ENCODE assay signal across 21 cellular contexts in genomic region chr1:55993608-55994251, GRCh38.
DNase-seq lines count a peak whose midpoint lies in the region; ATAC-seq and TF ChIP-seq lines count a peak whose summit lies in the region.
"Had no signal": no experiment of that assay in that cellular context is flagged by ENCODE, and none has a peak within 500 bp of the region (broad histone marks: within the 10 kb centered on the region; RNA-seq: fewer than 3 reads in every experiment).

No MANE protein-coding gene starts in this region.

- POLR2A ChIA-PET in SK-N-SH (lab: Yijun Ruan, JAX), result no interaction called here

- H4K20me1 ChIP-seq in SK-N-SH (ENCODE audit: insufficient read depth) (no peaks in the 10 kb centered on the region), smooth muscle cell (ENCODE audit: low read depth) (no peaks in the 10 kb centered on the region)

- TF ChIP-seq RAD21 in SK-N-SH (IDR thresholded peaks at IDR 0.05; ENCODE audit: low read length), result no peak

- DNase-seq in GM03348 (ENCODE audit: low spot score), result peak; percentile 31
- no peak for DNase-seq in SK-N-SH
- peak; percentile 66 for DNase-seq in fibroblast of gingiva (ENCODE audit: low read depth)
- no peak for DNase-seq in smooth muscle cell (lab: John Stamatoyannopoulos, UW; ENCODE audit: unreplicated experiment)
- DNase-seq in activated CD4-positive, alpha-beta T cell treated with anti-CD3 and anti-CD28 coated beads for 48 hours, result no peak
- no peak for DNase-seq in cerebellar cortex (ENCODE audit: low spot score)
- DNase-seq: C1 segment of cervical spinal cord; CD8-positive, alpha-beta T cell; DMS153; EL; GF-D8; H7; KG1; NCI-H1105; NCI-H146; NCI-H2029; NCI-H2171 treated with DMSO at 0.1 percent for 48 hours; NCI-H526 treated with DMSO at 0.1 percent for 48 hours; OCI-M1; SJCRH30 had no signal

- no peak overlapping the region for H3K4me3 ChIP-seq in SK-N-SH (ENCODE audit: low read depth in 2 of 2, low read length in 1 of 2)
- no peak overlapping the region for H3K4me3 ChIP-seq in smooth muscle cell
- H3K4me3 ChIP-seq: SJCRH30 had no signal

- H3K4me2 ChIP-seq in SK-N-SH (no peak overlapping the region), smooth muscle cell (peak overlapping the region; percentile 12)

- H3K27ac ChIP-seq in SK-N-SH (ENCODE audit: low read depth in 2 of 2, low read length in 1 of 2) (peak overlapping the region in 1 of 2 experiments; percentile 69; a peak in 2 of 4 replicates), smooth muscle cell (ENCODE audit: low read depth) (no peak overlapping the region)
- H3K27ac ChIP-seq: SJCRH30 had no signal

- H3K79me2 ChIP-seq in SK-N-SH (ENCODE audit: insufficient read depth) (no peaks in the 10 kb centered on the region), smooth muscle cell (ENCODE audit: low read depth) (no peaks in the 10 kb centered on the region)

- TF ChIP-seq CTCF in SK-N-SH (IDR thresholded peaks at IDR 0.05) (no peak), smooth muscle cell (IDR thresholded peaks at IDR 0.05; ENCODE audit: borderline replicate concordance, insufficient read depth, poor library complexity, severe bottlenecking) (no peak)

- H2AFZ ChIP-seq in SK-N-SH (ENCODE audit: low read depth) (no peak overlapping the region), smooth muscle cell (ENCODE audit: low read depth) (peak overlapping the region; percentile 16)

- no peak for ATAC-seq in HG02610 (IDR thresholded peaks at IDR 0.05; ENCODE audit: unreplicated experiment)
- ATAC-seq: CD8-positive, alpha-beta T cell had no signal

- peaks cover 0 to 12% of the 10 kb centered on the region in 2 experiments; a peak in 2 of 4 replicates for H3K4me1 ChIP-seq in SK-N-SH (ENCODE audit: control insufficient read depth in 1 of 2, insufficient read depth in 2 of 2, low read depth in 1 of 2, low read length in 1 of 2)
- peaks cover 4% of the 10 kb centered on the region for H3K4me1 ChIP-seq in smooth muscle cell (ENCODE audit: low read depth)
- H3K4me1 ChIP-seq: SJCRH30 had no signal

- no peaks in the 10 kb centered on the region for H3K36me3 ChIP-seq in SK-N-SH (replicated peaks in 1 of 2; ENCODE audit: control insufficient read depth in 1 of 2, insufficient read depth in 2 of 2, low read length in 1 of 2)
- no peaks in the 10 kb centered on the region for H3K36me3 ChIP-seq in smooth muscle cell (ENCODE audit: low read depth)
- H3K36me3 ChIP-seq: SJCRH30 had no signal

- no peak for TF ChIP-seq EP300 in SK-N-SH (IDR thresholded peaks at IDR 0.05; ENCODE audit: borderline replicate concordance in 1 of 2, low read depth in 1 of 2, low read length in 1 of 2)

- no peak overlapping the region for H3K9ac ChIP-seq in SK-N-SH
- no peak overlapping the region for H3K9ac ChIP-seq in smooth muscle cell (ENCODE audit: low read depth)

- CTCF ChIA-PET in SK-N-SH (lab: Yijun Ruan, JAX), result no interaction called here

- H3K27me3 ChIP-seq in SK-N-SH (ENCODE audit: insufficient read depth) (no peaks in the 10 kb centered on the region), smooth muscle cell (ENCODE audit: low read depth) (no peaks in the 10 kb centered on the region)

- H3F3A ChIP-seq in SK-N-SH (replicated peaks; ENCODE audit: insufficient read depth) (no peaks in the 10 kb centered on the region), smooth muscle cell (ENCODE audit: low read depth) (peaks cover 13% of the 10 kb centered on the region)

- H3K9me3 ChIP-seq in SK-N-SH (no peaks in the 10 kb centered on the region), smooth muscle cell (replicated peaks; ENCODE audit: low read depth) (no peaks in the 10 kb centered on the region)
- H3K9me3 ChIP-seq: SJCRH30 had no signal

- no peaks in the 10 kb centered on the region for H3K9me2 ChIP-seq in SK-N-SH

- WGBS in SK-N-SH (ENCODE audit: low lambda C conversion rate), result 42% methylated on average over 8 of the region's 8 CpGs
- 36% methylated on average over 8 of the region's 8 CpGs for WGBS in smooth muscle cell (ENCODE audit: low lambda C conversion rate)

TF ChIP-seq in SK-N-SH, 30 proteins besides CTCF, POLR2A, EP300 and RAD21:
- no peak for TF ChIP-seq RFX5 (IDR thresholded peaks at IDR 0.05; ENCODE audit: low read length)
- no peak for TF ChIP-seq USF2 (IDR thresholded peaks at IDR 0.05; ENCODE audit: borderline replicate concordance, low read depth, low read length)
- peak; percentile 42; the same call in 1 of the 2 replicates for TF ChIP-seq TCF12 (IDR thresholded peaks at IDR 0.05)
- no peak for TF ChIP-seq GATA2 (CRISPR knock-in tag; IDR thresholded peaks at IDR 0.05)
- no peak for TF ChIP-seq CHD2 (IDR thresholded peaks at IDR 0.05; ENCODE audit: low read length, partially characterized antibody)
TF ChIP-seq in SK-N-SH: peak in this region for 1.

Comparison
In these comparisons a context has a peak if more than half of its experiments do, and no peak if none do; other contexts are left out.
1. DNase-seq: peak in GM03348 (single experiment) and fibroblast of gingiva (single experiment); none in SK-N-SH (single experiment), smooth muscle cell (single experiment), activated CD4-positive, alpha-beta T cell treated with anti-CD3 and anti-CD28 coated beads for 48 hours (single experiment) and cerebellar cortex (single experiment).